Comparison of ENCODE assay signal across 8 cellular contexts in the genomic region with DNA sequence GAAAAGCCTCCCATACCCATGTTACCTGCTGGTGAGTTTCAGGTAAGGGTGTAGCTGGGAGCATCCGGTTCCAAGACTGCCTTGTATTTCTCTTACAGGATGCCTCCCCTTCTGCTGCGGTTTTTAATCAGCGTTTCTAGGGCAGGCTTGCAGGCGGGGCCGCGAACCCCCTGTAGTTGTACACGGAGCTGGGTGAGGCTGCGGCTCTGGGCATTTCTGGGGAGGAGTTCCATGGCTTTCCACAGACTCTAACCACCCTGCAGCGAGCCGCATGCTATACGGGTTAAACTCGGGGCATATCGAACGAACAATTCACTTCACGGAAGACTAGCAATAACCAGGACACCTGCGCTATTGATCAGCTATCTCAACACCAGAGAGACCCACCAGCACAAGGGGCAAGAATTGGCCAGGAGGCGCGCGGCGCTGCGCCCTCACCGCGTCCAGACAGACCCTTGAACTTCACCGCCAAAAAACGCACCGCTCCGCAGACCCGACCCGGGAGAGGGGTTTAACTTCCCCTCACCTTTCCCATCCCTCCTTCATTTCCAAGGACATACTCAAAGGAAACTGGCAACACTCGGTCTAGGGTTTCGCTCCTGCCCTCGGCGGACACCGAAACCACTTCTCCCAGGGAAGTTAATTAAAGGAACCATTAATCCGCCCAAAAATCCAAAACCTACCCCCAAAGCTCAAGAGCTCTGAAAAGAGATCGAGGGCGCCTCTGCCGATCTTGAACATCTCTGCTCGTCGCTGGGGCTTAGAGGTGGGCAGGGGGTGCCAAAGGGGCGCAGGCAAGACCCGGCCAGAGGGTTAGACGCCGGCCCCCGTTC. TPM values are rescaled to one million over a fixed set of nuclear protein-coding genes. Genes with fewer than 3 reads are reported as not detected.
DNase-seq lines count a peak whose midpoint lies in the region; ATAC-seq, FAIRE-seq and TF ChIP-seq lines count a peak whose summit lies in the region.

No MANE protein-coding gene starts in this region.

- TF ChIP-seq CTCF in RWPE1 (conservative IDR thresholded peaks at IDR 0.05; ENCODE audit: low read depth): no peak
- no peak for TF ChIP-seq CTCF in dorsolateral prefrontal cortex (IDR thresholded peaks at IDR 0.05 in 54 of 56, conservative IDR thresholded peaks at IDR 0.05 in 2 of 56; ENCODE audit: low read depth in 1 of 56, partially characterized antibody in 56 of 56)
- no peak for TF ChIP-seq CTCF in nephron progenitor cell (IDR thresholded peaks at IDR 0.05)
- no peak for TF ChIP-seq CTCF in D721Med (IDR thresholded peaks at IDR 0.05; ENCODE audit: insufficient read depth, missing control alignments)

- CTCF ChIA-PET in RWPE1 (lab: Yijun Ruan, JAX): interaction anchor here (0.6 to 4.6 kb wide), 12 partner anchors 9 to 1148 kb away, joined by 3 to 31 read pairs (median 4); no protein-coding TSS in a partner anchor

- peak overlapping the region; percentile 11 for H3K27ac Mint-ChIP-seq in nephron progenitor cell

- FAIRE-seq in D721Med (lab: Jason Lieb, UNC): no peak

- H3K36me3 Mint-ChIP-seq in nephron progenitor cell (ENCODE audit: low read depth): no peaks in the 10 kb centered on the region

- H3K27me3 ChIP-seq in dorsolateral prefrontal cortex: peaks cover 0 to 44% (median 10%) of the 10 kb centered on the region in 45 donors

- peak overlapping the region; percentile 96 for H3K27ac ChIP-seq in RWPE1
- peak overlapping the region in 58 of 59 donors; percentile 16 to 99 (median 92) for H3K27ac ChIP-seq in dorsolateral prefrontal cortex

- H3K4me3 ChIP-seq in dorsolateral prefrontal cortex: peak overlapping the region; percentile 58 to 85 (median 72)

- peak; percentile 19 for DNase-seq in NCI-H2227 (lab: John Stamatoyannopoulos, UW; ENCODE audit: unreplicated experiment)
- no peak for DNase-seq in NCI-H2227 treated with DMSO at 0.1 percent for 48 hours (lab: John Stamatoyannopoulos, UW)
- DNase-seq in RWPE1 (ENCODE audit: low spot score): no peak
- no peak for DNase-seq in dorsolateral prefrontal cortex
- DNase-seq in nephron progenitor cell: peak; percentile 38
- no peak for DNase-seq in NCI-H128 (lab: John Stamatoyannopoulos, UW; ENCODE audit: unreplicated experiment)
- DNase-seq in D721Med (ENCODE audit: insufficient read length, low spot score): no peak

- peaks cover 43% of the 10 kb centered on the region for H3K27me3 Mint-ChIP-seq in nephron progenitor cell (ENCODE audit: low read depth, poor library complexity)

- intact Hi-C loops in dorsolateral prefrontal cortex (cut with DNase I): loop anchor here (5.0 to 10.0 kb wide), 3 partner anchors 65 to 250 kb away; a partner anchor contains a TSS

- H3K4me1 Mint-ChIP-seq in nephron progenitor cell: peaks cover 79% of the 10 kb centered on the region

- peak overlapping the region; percentile 90 for H3K4me3 Mint-ChIP-seq in nephron progenitor cell

- POLR2A ChIA-PET in RWPE1 (lab: Yijun Ruan, JAX; ENCODE audit: low non-redundant PET): no interaction called here

- no peak for ATAC-seq in HG03342 (IDR thresholded peaks at IDR 0.05; ENCODE audit: unreplicated experiment)

- H3K9me3 Mint-ChIP-seq in nephron progenitor cell: no peaks in the 10 kb centered on the region

RNA-seq across cellular contexts. Expression of a gene that starts 0.9 kb away (rescaled TPM):
- 10 to 100 TPM in 79 of 120 experiments, 1 to 10 TPM in 41; 4.2 to 47.1 (median 12.5) TPM for total RNA-seq in dorsolateral prefrontal cortex

Comparison
In these comparisons a context has a peak if more than half of its experiments do, and no peak if none do; other contexts are left out.
1. DNase-seq: peak in NCI-H2227 (single experiment) and nephron progenitor cell (single experiment); none in NCI-H2227 treated with DMSO at 0.1 percent for 48 hours (single experiment), RWPE1 (single experiment), dorsolateral prefrontal cortex (0 of 10), NCI-H128 (single experiment) and D721Med (single experiment).